1 cellular context compared by ENCODE assay signal in genomic region chr2:102335871-102336366, GRCh38.
TF ChIP-seq lines count a peak whose summit lies in the region.

No MANE protein-coding gene starts in this region.

TF ChIP-seq in K562, 482 proteins besides CTCF, POLR2A, EP300 and RAD21 (continued from another document and continues in another):
- TF ChIP-seq, protein P1, sequence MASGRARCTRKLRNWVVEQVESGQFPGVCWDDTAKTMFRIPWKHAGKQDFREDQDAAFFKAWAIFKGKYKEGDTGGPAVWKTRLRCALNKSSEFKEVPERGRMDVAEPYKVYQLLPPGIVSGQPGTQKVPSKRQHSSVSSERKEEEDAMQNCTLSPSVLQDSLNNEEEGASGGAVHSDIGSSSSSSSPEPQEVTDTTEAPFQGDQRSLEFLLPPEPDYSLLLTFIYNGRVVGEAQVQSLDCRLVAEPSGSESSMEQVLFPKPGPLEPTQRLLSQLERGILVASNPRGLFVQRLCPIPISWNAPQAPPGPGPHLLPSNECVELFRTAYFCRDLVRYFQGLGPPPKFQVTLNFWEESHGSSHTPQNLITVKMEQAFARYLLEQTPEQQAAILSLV (tag; IDR thresholded peaks at IDR 0.05), result no peak
- TF ChIP-seq MCM5 (IDR thresholded peaks at IDR 0.05; ENCODE audit: low read depth) (no peak), ZNF146 (CRISPR knock-in tag; IDR thresholded peaks at IDR 0.05; ENCODE audit: unreplicated experiment) (no peak), ZNF699 (CRISPR knock-in tag; IDR thresholded peaks at IDR 0.05; ENCODE audit: insufficient replicate concordance) (no peak), BCOR (IDR thresholded peaks at IDR 0.05) (peak; percentile 99), HNRNPK (IDR thresholded peaks at IDR 0.05; ENCODE audit: low read depth, low read length, poor library complexity, severe bottlenecking) (no peak), RBBP5 (IDR thresholded peaks at IDR 0.05; ENCODE audit: borderline replicate concordance, insufficient read depth, low read length, poor library complexity, severe bottlenecking) (no peak), RBM34 (IDR thresholded peaks at IDR 0.05; ENCODE audit: borderline replicate concordance, insufficient read depth, low read length) (no peak), HNRNPUL1 (IDR thresholded peaks at IDR 0.05; ENCODE audit: low read length) (no peak), ZFPM2 (CRISPR knock-in tag; IDR thresholded peaks at IDR 0.05) (no peak), ZSCAN32 (CRISPR knock-in tag; IDR thresholded peaks at IDR 0.05) (no peak), CHD1 (IDR thresholded peaks at IDR 0.05; ENCODE audit: low read length) (no peak), CHD7 (IDR thresholded peaks at IDR 0.05; ENCODE audit: low read depth, low read length) (no peak), NFIC (IDR thresholded peaks at IDR 0.05) (peak; percentile 86), MED1 (CRISPR knock-in tag; IDR thresholded peaks at IDR 0.05; ENCODE audit: borderline replicate concordance) (no peak), STAT5A (IDR thresholded peaks at IDR 0.05; ENCODE audit: borderline replicate concordance, low read length) (peak; percentile 89), CREBBP (IDR thresholded peaks at IDR 0.05; ENCODE audit: low read depth, low read length) (no peak), NBN (IDR thresholded peaks at IDR 0.05; ENCODE audit: low read depth) (peak; percentile 96), ZNF318 (IDR thresholded peaks at IDR 0.05; ENCODE audit: borderline replicate concordance in 1 of 2, low read depth in 1 of 2) (no peak)
- TF ChIP-seq, protein P2, sequence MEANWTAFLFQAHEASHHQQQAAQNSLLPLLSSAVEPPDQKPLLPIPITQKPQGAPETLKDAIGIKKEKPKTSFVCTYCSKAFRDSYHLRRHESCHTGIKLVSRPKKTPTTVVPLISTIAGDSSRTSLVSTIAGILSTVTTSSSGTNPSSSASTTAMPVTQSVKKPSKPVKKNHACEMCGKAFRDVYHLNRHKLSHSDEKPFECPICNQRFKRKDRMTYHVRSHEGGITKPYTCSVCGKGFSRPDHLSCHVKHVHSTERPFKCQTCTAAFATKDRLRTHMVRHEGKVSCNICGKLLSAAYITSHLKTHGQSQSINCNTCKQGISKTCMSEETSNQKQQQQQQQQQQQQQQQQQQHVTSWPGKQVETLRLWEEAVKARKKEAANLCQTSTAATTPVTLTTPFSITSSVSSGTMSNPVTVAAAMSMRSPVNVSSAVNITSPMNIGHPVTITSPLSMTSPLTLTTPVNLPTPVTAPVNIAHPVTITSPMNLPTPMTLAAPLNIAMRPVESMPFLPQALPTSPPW (CRISPR knock-in tag; IDR thresholded peaks at IDR 0.05), result peak; percentile 84
- TF ChIP-seq, protein P3, sequence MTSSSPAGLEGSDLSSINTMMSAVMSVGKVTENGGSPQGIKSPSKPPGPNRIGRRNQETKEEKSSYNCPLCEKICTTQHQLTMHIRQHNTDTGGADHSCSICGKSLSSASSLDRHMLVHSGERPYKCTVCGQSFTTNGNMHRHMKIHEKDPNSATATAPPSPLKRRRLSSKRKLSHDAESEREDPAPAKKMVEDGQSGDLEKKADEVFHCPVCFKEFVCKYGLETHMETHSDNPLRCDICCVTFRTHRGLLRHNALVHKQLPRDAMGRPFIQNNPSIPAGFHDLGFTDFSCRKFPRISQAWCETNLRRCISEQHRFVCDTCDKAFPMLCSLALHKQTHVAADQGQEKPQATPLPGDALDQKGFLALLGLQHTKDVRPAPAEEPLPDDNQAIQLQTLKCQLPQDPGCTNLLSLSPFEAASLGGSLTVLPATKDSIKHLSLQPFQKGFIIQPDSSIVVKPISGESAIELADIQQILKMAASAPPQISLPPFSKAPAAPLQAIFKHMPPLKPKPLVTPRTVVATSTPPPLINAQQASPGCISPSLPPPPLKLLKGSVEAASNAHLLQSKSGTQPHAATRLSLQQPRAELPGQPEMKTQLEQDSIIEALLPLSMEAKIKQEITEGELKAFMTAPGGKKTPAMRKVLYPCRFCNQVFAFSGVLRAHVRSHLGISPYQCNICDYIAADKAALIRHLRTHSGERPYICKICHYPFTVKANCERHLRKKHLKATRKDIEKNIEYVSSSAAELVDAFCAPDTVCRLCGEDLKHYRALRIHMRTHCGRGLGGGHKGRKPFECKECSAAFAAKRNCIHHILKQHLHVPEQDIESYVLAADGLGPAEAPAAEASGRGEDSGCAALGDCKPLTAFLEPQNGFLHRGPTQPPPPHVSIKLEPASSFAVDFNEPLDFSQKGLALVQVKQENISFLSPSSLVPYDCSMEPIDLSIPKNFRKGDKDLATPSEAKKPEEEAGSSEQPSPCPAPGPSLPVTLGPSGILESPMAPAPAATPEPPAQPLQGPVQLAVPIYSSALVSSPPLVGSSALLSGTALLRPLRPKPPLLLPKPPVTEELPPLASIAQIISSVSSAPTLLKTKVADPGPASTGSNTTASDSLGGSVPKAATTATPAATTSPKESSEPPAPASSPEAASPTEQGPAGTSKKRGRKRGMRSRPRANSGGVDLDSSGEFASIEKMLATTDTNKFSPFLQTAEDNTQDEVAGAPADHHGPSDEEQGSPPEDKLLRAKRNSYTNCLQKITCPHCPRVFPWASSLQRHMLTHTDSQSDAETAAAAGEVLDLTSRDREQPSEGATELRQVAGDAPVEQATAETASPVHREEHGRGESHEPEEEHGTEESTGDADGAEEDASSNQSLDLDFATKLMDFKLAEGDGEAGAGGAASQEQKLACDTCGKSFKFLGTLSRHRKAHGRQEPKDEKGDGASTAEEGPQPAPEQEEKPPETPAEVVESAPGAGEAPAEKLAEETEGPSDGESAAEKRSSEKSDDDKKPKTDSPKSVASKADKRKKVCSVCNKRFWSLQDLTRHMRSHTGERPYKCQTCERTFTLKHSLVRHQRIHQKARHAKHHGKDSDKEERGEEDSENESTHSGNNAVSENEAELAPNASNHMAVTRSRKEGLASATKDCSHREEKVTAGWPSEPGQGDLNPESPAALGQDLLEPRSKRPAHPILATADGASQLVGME (CRISPR knock-in tag; IDR thresholded peaks at IDR 0.05), result no peak
